ENCODE assay signal across 15 cellular contexts in genomic region chr3:64031540-64032533, GRCh38. TPM values are rescaled to one million over a fixed set of nuclear protein-coding genes. Genes with fewer than 3 reads are reported as not detected.
DNase-seq lines count a peak whose midpoint lies in the region; ATAC-seq and TF ChIP-seq lines count a peak whose summit lies in the region.
"Had no signal": no experiment of that assay in that cellular context is flagged by ENCODE, and none has a peak within 500 bp of the region (broad histone marks: within the 10 kb centered on the region; RNA-seq: fewer than 3 reads in every experiment).

No MANE protein-coding gene starts in this region.

- H3K9me3 ChIP-seq in prostate gland = no peaks in the 10 kb centered on the region

- WGBS in prostate gland = 51% methylated on average over 13 of the region's 13 CpGs

- no peak for TF ChIP-seq POLR2A in prostate gland (IDR thresholded peaks at IDR 0.05)

- ATAC-seq in HG03457 (IDR thresholded peaks at IDR 0.05; ENCODE audit: unreplicated experiment) = no peak
- no peak for ATAC-seq in GM21360 (IDR thresholded peaks at IDR 0.05; ENCODE audit: unreplicated experiment)

- H3K27ac ChIP-seq in prostate gland = peak overlapping the region; percentile 3 to 55

- DNase-seq in EH (ENCODE audit: low read depth) (peak; percentile 63), NCI-H524 treated with DMSO at 0.1 percent for 48 hours (lab: John Stamatoyannopoulos, UW) (peak; percentile 22), fibroblast of villous mesenchyme (ENCODE audit: low read depth) (peak; percentile 18), prostate gland (ENCODE audit: low spot score) (no peak), NCI-H510A treated with DMSO at 0.1 percent for 48 hours (lab: John Stamatoyannopoulos, UW) (no peak)
- DNase-seq in stimulated activated naive CD4-positive, alpha-beta T cell treated with Interleukin-2 at 50 U/mL for 16 hours (lab: John Stamatoyannopoulos, UW) = no peak
- DNase-seq: activated CD4-positive, alpha-beta T cell treated with anti-CD3 and anti-CD28 coated beads for 1 hour; activated naive CD8-positive, alpha-beta T cell treated with anti-CD3 and anti-CD28 coated beads, Interleukin-2, amount 50 U/mL, for 24 hours; CD8-positive, alpha-beta T cell; Karpas-422; NCI-H2029 treated with DMSO at 0.1 percent for 48 hours; spleen; T-cell had no signal

- no peak for TF ChIP-seq CTCF in fibroblast of villous mesenchyme (IDR thresholded peaks at IDR 0.05; ENCODE audit: insufficient read depth, low read depth, low read length)
- no peak for TF ChIP-seq CTCF in prostate gland (IDR thresholded peaks at IDR 0.05)

- H3K27me3 ChIP-seq in prostate gland (replicated peaks; ENCODE audit: insufficient read depth) = no peaks in the 10 kb centered on the region

- H3K4me1 ChIP-seq in prostate gland (replicated peaks) = no peaks in the 10 kb centered on the region

- H3K4me3 ChIP-seq in fibroblast of villous mesenchyme (ENCODE audit: low read depth, low read length) (no peak overlapping the region), prostate gland (no peak overlapping the region)

- no peaks in the 10 kb centered on the region for H3K36me3 ChIP-seq in prostate gland
- H3K36me3 ChIP-seq: spleen had no signal

- intact Hi-C loops in prostate gland (cut with DNase I) = loop anchor here (2.0 to 5.0 kb wide), 4 partner anchors 135 to 453 kb away; no protein-coding TSS in a partner anchor

RNA-seq across cellular contexts. Expression of gene PSMD6, which starts 8.5 kb away (rescaled TPM):
- total RNA-seq in fibroblast of villous mesenchyme = 101 TPM in 2 replicates
- 10 to 100 TPM; 56.4 to 67.9 TPM for total RNA-seq in prostate gland

Comparison
In these comparisons a context has a peak if more than half of its experiments do, and no peak if none do; other contexts are left out.
1. DNase-seq: peak in EH (single experiment), NCI-H524 treated with DMSO at 0.1 percent for 48 hours (single experiment) and fibroblast of villous mesenchyme (single experiment); none in prostate gland (single experiment), NCI-H510A treated with DMSO at 0.1 percent for 48 hours (single experiment) and stimulated activated naive CD4-positive, alpha-beta T cell treated with Interleukin-2 at 50 U/mL for 16 hours (single experiment).